ENCODE assay signal across 25 cellular contexts in the genomic region with DNA sequence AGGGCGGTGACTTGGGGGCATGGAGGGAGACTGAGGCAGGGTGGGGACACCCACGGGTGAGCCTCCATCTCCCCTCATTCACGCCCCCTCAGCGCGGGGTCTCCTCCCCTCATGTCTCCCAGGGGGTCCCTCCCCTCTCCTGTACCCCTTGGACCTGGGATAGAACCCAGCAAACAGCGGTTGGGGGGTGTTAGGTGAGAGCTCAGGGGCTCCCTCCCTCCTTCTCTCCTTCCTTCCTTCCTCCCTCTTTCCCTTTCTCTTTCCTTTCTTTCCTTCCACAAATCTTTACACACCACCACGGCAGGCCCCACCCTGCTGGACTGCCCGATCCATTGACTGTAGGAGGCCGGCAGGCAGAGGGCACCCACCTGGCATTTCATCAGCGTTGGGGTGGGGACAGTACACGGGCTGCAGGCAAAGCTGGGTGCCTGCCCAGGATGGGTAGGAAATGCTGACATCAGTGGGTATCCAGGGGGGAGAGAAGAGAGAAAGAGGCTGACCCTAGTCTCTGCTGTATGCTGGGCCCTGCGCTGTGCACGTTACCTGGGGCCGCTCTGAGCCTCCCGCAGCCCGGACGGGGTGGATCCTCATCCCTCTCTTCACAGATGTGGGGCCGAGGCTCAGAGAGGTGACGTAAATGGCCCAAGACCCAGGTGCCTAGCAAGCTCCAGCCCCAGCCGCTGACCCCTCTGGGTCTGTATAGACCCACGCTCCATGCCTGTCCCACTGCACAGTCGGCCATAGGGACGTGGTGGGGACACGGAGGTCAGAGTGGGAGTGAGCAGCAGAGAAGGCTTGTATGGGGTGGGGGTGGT. TPM values are rescaled to one million over a fixed set of nuclear protein-coding genes. Genes with fewer than 3 reads are reported as not detected.
DNase-seq lines count a peak whose midpoint lies in the region; ATAC-seq and TF ChIP-seq lines count a peak whose summit lies in the region.
"Had no signal": no experiment of that assay in that cellular context is flagged by ENCODE, and none has a peak within 500 bp of the region (broad histone marks: within the 10 kb centered on the region; RNA-seq: fewer than 3 reads in every experiment).

No MANE protein-coding gene starts in this region.

- H3K9ac ChIP-seq in parathyroid adenoma = no peak overlapping the region
- H3K9ac ChIP-seq: KMS-11 had no signal

- POLR2A ChIA-PET in Panc1 (lab: Charles Lee) (interaction anchor here (0.7 to 1.0 kb wide), 2 partner anchors 15 to 133 kb away, joined by 3 to 5 read pairs; no protein-coding TSS in a partner anchor), A673 (lab: Charles Lee; ENCODE audit: low non-redundant PET) (no interaction called here)

- peak; percentile 29 for DNase-seq in D341Med (ENCODE audit: low spot score)
- no peak for DNase-seq in Panc1 (ENCODE audit: low read depth, low spot score)
- DNase-seq in fibroblast of gingiva (ENCODE audit: low read depth) = peak; percentile 44
- no peak for DNase-seq in putamen (ENCODE audit: low spot score)
- no peak for DNase-seq in A673 (ENCODE audit: low spot score)
- DNase-seq in NCI-H1417 treated with DMSO at 0.1 percent for 48 hours (lab: John Stamatoyannopoulos, UW) = no peak
- DNase-seq in BE2C = no peak
- DNase-seq: activated CD4-positive, CD25-positive, alpha-beta regulatory T cell; activated CD8-positive, alpha-beta T cell treated with anti-CD3 and anti-CD28 coated beads, Interleukin-2, amount 10 ng/mL, durations not matched to agents 7 days and 5 days; activated naive CD8-positive, alpha-beta T cell treated with anti-CD3 and anti-CD28 coated beads, Interleukin-2, amount 10 ng/mL, durations not matched to agents 7 days and 5 days; activated T-cell treated with anti-CD3 and anti-CD28 coated beads, Interleukin-2, amount 50 U/mL, for 72 hours; Caco-2; HCEC 1CT; natural killer cell; NCI-H1092; stimulated activated naive CD8-positive, alpha-beta T cell treated with anti-CD3 and anti-CD28 coated beads, Interleukin-15, Interleukin-2, amounts not matched to agents 100 U/mL and 50 U/mL, for 24 hours; T-helper 9 cell had no signal

- no peak for TF ChIP-seq CTCF in Panc1 (IDR thresholded peaks at IDR 0.05)
- TF ChIP-seq CTCF in parathyroid adenoma (IDR thresholded peaks at IDR 0.05) = no peak
- TF ChIP-seq CTCF in A673 (conservative IDR thresholded peaks at IDR 0.05; ENCODE audit: low read depth, low read length) = no peak
- no peak for TF ChIP-seq CTCF in BE2C (IDR thresholded peaks at IDR 0.05; ENCODE audit: low read depth, low read length)

- ATAC-seq in Panc1 = 0 out of 2 replicates have a peak, but pooled peaks have one; percentile 3
- ATAC-seq: activated CD8-positive, alpha-beta T cell treated with anti-CD3 and anti-CD28 coated beads, Interleukin-2, amount 10 ng/mL, durations not matched to agents 7 days and 5 days; activated T-cell treated with anti-CD3 and anti-CD28 coated beads, Interleukin-2, amount 50 U/mL, for 72 hours; heart left ventricle; natural killer cell; stimulated activated naive CD8-positive, alpha-beta T cell treated with anti-CD3 and anti-CD28 coated beads, Interleukin-15, Interleukin-2, amounts not matched to agents 100 U/mL and 50 U/mL, for 24 hours had no signal

- peak overlapping the region; percentile 71 for H3K4me2 ChIP-seq in parathyroid adenoma (ENCODE audit: low read length)
- H3K4me2 ChIP-seq: KMS-11 had no signal

- BruUV-seq in Panc1 (replicated peaks; lab: Mats Ljungman, UMichigan) (no TSS peak), A673 (replicated peaks; lab: Mats Ljungman, UMichigan) (no TSS peak)

- H3K79me2 ChIP-seq in parathyroid adenoma = no peaks in the 10 kb centered on the region

- in situ Hi-C loops in Panc1 (cut with HindIII; ENCODE audit: low pct_unique_long_range_greater_than_20kb, low sequenced_read_pairs) = no loop called here

- H3K4me3 ChIP-seq in Panc1 (ENCODE audit: low read depth in 2 of 2, low read length in 2 of 2) (no peak overlapping the region), parathyroid adenoma (ENCODE audit: low read depth, low read length) (peak overlapping the region; percentile 41), A673 (ENCODE audit: low read depth, low read length, poor library complexity, severe bottlenecking) (no peak overlapping the region), BE2C (ENCODE audit: low read depth, low read length) (no peak overlapping the region)
- H3K4me3 ChIP-seq: cardiac muscle cell, heart left ventricle, SK-N-MC had no signal

- H3K27ac ChIP-seq in Panc1 (ENCODE audit: low read length) = peak overlapping the region; percentile 64
- no peak overlapping the region for H3K27ac ChIP-seq in parathyroid adenoma
- no peak overlapping the region for H3K27ac ChIP-seq in A673 (ENCODE audit: low read depth, low read length, poor library complexity, severe bottlenecking)
- H3K27ac ChIP-seq: cardiac muscle cell, KMS-11, SK-N-MC had no signal

- peaks cover 59% of the 10 kb centered on the region for H3K4me1 ChIP-seq in Panc1 (ENCODE audit: control insufficient read depth, insufficient read depth, low read length)
- peaks cover 5% of the 10 kb centered on the region for H3K4me1 ChIP-seq in parathyroid adenoma
- peaks cover 19% of the 10 kb centered on the region for H3K4me1 ChIP-seq in A673 (ENCODE audit: insufficient read depth, low read length, poor library complexity, severe bottlenecking)
- H3K4me1 ChIP-seq in BE2C = peaks cover 17% of the 10 kb centered on the region

- CTCF ChIA-PET in Panc1 (lab: Charles Lee) = interaction anchor here (1.2 kb wide), 1 partner anchor 24 kb away, joined by 4 read pairs; no protein-coding TSS in a partner anchor
- CTCF ChIA-PET in A673 (lab: Charles Lee) = no interaction called here

- no peaks in the 10 kb centered on the region for H3K36me3 ChIP-seq in Panc1 (ENCODE audit: control insufficient read depth, insufficient read depth, low read length)
- H3K36me3 ChIP-seq in parathyroid adenoma (ENCODE audit: control insufficient read depth, insufficient read depth, low read length) = no peaks in the 10 kb centered on the region
- H3K36me3 ChIP-seq in A673 (ENCODE audit: insufficient read depth, low read length, poor library complexity, severe bottlenecking) = no peaks in the 10 kb centered on the region
- no peaks in the 10 kb centered on the region; the same call in 1 of the 2 replicates for H3K36me3 ChIP-seq in BE2C
- H3K36me3 ChIP-seq: cardiac muscle cell had no signal

- intact Hi-C loops in Panc1 (cut with micrococcal nuclease; ENCODE audit: unreplicated experiment) = no loop called here
- intact Hi-C loops in A673 (cut with micrococcal nuclease; ENCODE audit: unreplicated experiment) = no loop called here

- H3K27me3 ChIP-seq in Panc1 (ENCODE audit: control insufficient read depth, insufficient read depth, low read length) = no peaks in the 10 kb centered on the region
- H3K27me3 ChIP-seq in parathyroid adenoma (ENCODE audit: control insufficient read depth, insufficient read depth, low read length) = no peaks in the 10 kb centered on the region
- H3K27me3 ChIP-seq in A673 (replicated peaks; ENCODE audit: insufficient read depth, low read depth, low read length, poor library complexity) = no peaks in the 10 kb centered on the region
- no peaks in the 10 kb centered on the region for H3K27me3 ChIP-seq in BE2C
- H3K27me3 ChIP-seq: cardiac muscle cell had no signal

- H2AFZ ChIP-seq in parathyroid adenoma = peak overlapping the region; percentile 68

- H3K9me3 ChIP-seq in Panc1 (ENCODE audit: control insufficient read depth, insufficient read depth, low read depth, low read length) = no peaks in the 10 kb centered on the region
- no peaks in the 10 kb centered on the region for H3K9me3 ChIP-seq in parathyroid adenoma (ENCODE audit: control insufficient read depth, low read length)
- no peaks in the 10 kb centered on the region for H3K9me3 ChIP-seq in A673 (ENCODE audit: low read depth, low read length, poor library complexity, severe bottlenecking)
- H3K9me3 ChIP-seq in BE2C = no peaks in the 10 kb centered on the region
- H3K9me3 ChIP-seq: Caco-2, heart left ventricle had no signal

RNA-seq across cellular contexts. Expression of a gene that starts 3.5 kb away (rescaled TPM):
- total RNA-seq in Panc1 (2021; ENCODE audit: unreplicated experiment) (13.0 TPM), A673 (2021) (1.4 and 2.2 TPM in 2 replicates)
- polyA plus RNA-seq in Panc1 (2012; ENCODE audit: insufficient read length) = 12.3 TPM
- polyA plus RNA-seq in BE2C (2012; ENCODE audit: insufficient read depth, insufficient read length, low read depth) = 0.37 TPM
- total RNA-seq: lung microvascular endothelial cell had no signal

RNA-seq across cellular contexts. Expression of a gene that starts 6.8 kb away (rescaled TPM):
- total RNA-seq in Panc1 (2021; ENCODE audit: unreplicated experiment) = 93.1 TPM
- polyA plus RNA-seq in Panc1 (2012; ENCODE audit: insufficient read length) = 138 TPM
- total RNA-seq in A673 (2021) = 55.1 and 66.0 TPM in 2 replicates
- polyA plus RNA-seq in BE2C (2012; ENCODE audit: insufficient read depth, insufficient read length, low read depth) = 169 TPM

RNA-seq across cellular contexts. Expression of a gene that starts 15.3 kb away (rescaled TPM):
- total RNA-seq in Panc1 (2021; ENCODE audit: unreplicated experiment) = 21.7 TPM
- polyA plus RNA-seq in Panc1 (2012; ENCODE audit: insufficient read length) = 20.0 TPM
- 11.9 and 16.7 TPM in 2 replicates for total RNA-seq in A673 (2021)
- polyA plus RNA-seq in BE2C (2012; ENCODE audit: insufficient read depth, insufficient read length, low read depth) = 18.3 TPM

RNA-seq across cellular contexts. Expression of a gene that starts 27.2 kb away (rescaled TPM):
- total RNA-seq in Panc1 (2021; ENCODE audit: unreplicated experiment) = not detected
- not detected for polyA plus RNA-seq in Panc1 (2012; ENCODE audit: insufficient read length)
- total RNA-seq in A673 (2021) = not detected in 2 replicates
- not detected for polyA plus RNA-seq in BE2C (2012; ENCODE audit: insufficient read depth, insufficient read length, low read depth)
- total RNA-seq: activated CD8-positive, alpha-beta T cell treated with anti-CD3 and anti-CD28 coated beads, Interleukin-2, amount 10 ng/mL, durations not matched to agents 7 days and 5 days; activated naive CD8-positive, alpha-beta T cell treated with anti-CD3 and anti-CD28 coated beads, Interleukin-2, amount 10 ng/mL, durations not matched to agents 7 days and 5 days; activated T-cell treated with anti-CD3 and anti-CD28 coated beads, Interleukin-2, amount 50 U/mL, for 72 hours; Caco-2; cardiac muscle cell; esophagus mucosa; heart left ventricle; lung microvascular endothelial cell; natural killer cell; ureter had no signal
- polyA plus RNA-seq: cardiac muscle cell, heart left ventricle had no signal

RNA-seq across cellular contexts. Expression of a gene that starts 30.3 kb away (rescaled TPM):
- 150 TPM for total RNA-seq in Panc1 (2021; ENCODE audit: unreplicated experiment)
- polyA plus RNA-seq in Panc1 (2012; ENCODE audit: insufficient read length) = 195 TPM
- 33.2 and 40.6 TPM in 2 replicates for total RNA-seq in A673 (2021)
- 60.2 TPM for polyA plus RNA-seq in BE2C (2012; ENCODE audit: insufficient read depth, insufficient read length, low read depth)

Comparison
In these comparisons a context has a peak if more than half of its experiments do, and no peak if none do; other contexts are left out.
1. DNase-seq: peak in D341Med (single experiment) and fibroblast of gingiva (single experiment); none in Panc1 (single experiment), putamen (single experiment), A673 (single experiment), NCI-H1417 treated with DMSO at 0.1 percent for 48 hours (single experiment) and BE2C (single experiment).